Comparison of ENCODE assay signal across 17 cellular contexts in genomic region chr6:82836022-82836575, GRCh38.
"Had no signal": no experiment of that assay in that cellular context is flagged by ENCODE, and none has a peak within 500 bp of the region (broad histone marks: within the 10 kb centered on the region; RNA-seq: fewer than 3 reads in every experiment).

No MANE protein-coding gene starts in this region.

- H3K27me3 ChIP-seq: ascending aorta, colonic mucosa, gastrocnemius medialis, transverse colon had no signal

- H3K4me3 ChIP-seq: ascending aorta, colonic mucosa, gastrocnemius medialis, psoas muscle, skin epidermis, transverse colon had no signal

- DNase-seq: activated CD4-positive, alpha-beta T cell treated with anti-CD3 and anti-CD28 coated beads, Interleukin-2, amount 50 U/mL, for 1 hour; activated CD8-positive, alpha-beta memory T cell treated with anti-CD3 and anti-CD28 coated beads, Interleukin-2, amount 50 U/mL, for 4 hours; activated naive CD4-positive, alpha-beta T cell treated with anti-CD3 and anti-CD28 coated beads, Interleukin-2, amount 10 ng/mL, durations not matched to agents 7 days and 5 days; activated T-cell treated with anti-CD3 and anti-CD28 coated beads, Interleukin-2, amount 50 U/mL, for 4 hours; colonic mucosa; gastrocnemius medialis; head of caudate nucleus; immature natural killer cell; T-helper 1 cell; T1000; transverse colon had no signal

- H3K27ac ChIP-seq: ascending aorta, colonic mucosa, gastrocnemius medialis, psoas muscle, skin epidermis, transverse colon had no signal

- ATAC-seq: activated CD4-positive, CD25-positive, alpha-beta regulatory T cell treated with anti-CD3 and anti-CD28 coated beads, Interleukin-2, amount 50 U/mL, for 24 hours; activated T-cell treated with anti-CD3 and anti-CD28 coated beads, Interleukin-2, amount 50 U/mL, for 4 hours; esophagus mucosa; gastrocnemius medialis; natural killer cell treated with Interleukin-12 subunit alpha and Interleukin-12 subunit beta and Interleukin-15 and Interleukin-18, amount 100 ng/mL, for 72 hours; psoas muscle had no signal

- H3K9me3 ChIP-seq: ascending aorta, colonic mucosa, gastrocnemius medialis, psoas muscle, transverse colon had no signal

- H3K4me1 ChIP-seq: ascending aorta, colonic mucosa, gastrocnemius medialis, psoas muscle, transverse colon had no signal

- H3K36me3 ChIP-seq: ascending aorta, colonic mucosa, gastrocnemius medialis, transverse colon had no signal
